ENCODE assay signal across 9 cellular contexts in genomic region chr6:25277857-25278256, GRCh38. TPM values are rescaled to one million over a fixed set of nuclear protein-coding genes. Genes with fewer than 3 reads are reported as not detected.
A peak's percentile ranks its signal among the peaks of the same experiment; 100 is the strongest.
DNase-seq lines count a peak whose midpoint lies in the region; ATAC-seq, FAIRE-seq and TF ChIP-seq lines count a peak whose summit lies in the region.
"Had no signal": no experiment of that assay in that cellular context is flagged by ENCODE, and none has a peak within 500 bp of the region (broad histone marks: within the 10 kb centered on the region; RNA-seq: fewer than 3 reads in every experiment).

No MANE protein-coding gene starts in this region.

- H3K27me3 ChIP-seq in iPS-20b (ENCODE audit: insufficient read depth, low read length) (no peaks in the 10 kb centered on the region; the same call in 1 of the 2 replicates), tibial artery (no peaks in the 10 kb centered on the region)
- H3K27me3 ChIP-seq: ovary had no signal

- H3K4me1 Mint-ChIP-seq in activated naive CD4-positive, alpha-beta T cell treated with anti-CD3 and anti-CD28 coated beads, Interleukin-2, amount 10 ng/mL, durations not matched to agents 7 days and 5 days, result peaks cover 24% of the 10 kb centered on the region
- H3K4me1 Mint-ChIP-seq in activated T-helper 17 cell treated with anti-CD3 and anti-CD28 coated beads, Interleukin-2, amount 50 U/mL, for 72 hours, result peaks cover 15% of the 10 kb centered on the region

- H3K4me3 ChIP-seq in iPS-20b (ENCODE audit: low read length) (peak overlapping the region; percentile 87), tibial artery (peak overlapping the region; percentile 72 to 91)

- H3K27ac Mint-ChIP-seq in activated naive CD4-positive, alpha-beta T cell treated with anti-CD3 and anti-CD28 coated beads, Interleukin-2, amount 10 ng/mL, durations not matched to agents 7 days and 5 days, result no peak overlapping the region
- H3K27ac Mint-ChIP-seq in activated T-helper 17 cell treated with anti-CD3 and anti-CD28 coated beads, Interleukin-2, amount 50 U/mL, for 72 hours, result peak overlapping the region; percentile 67

- H3K27me3 Mint-ChIP-seq in activated naive CD4-positive, alpha-beta T cell treated with anti-CD3 and anti-CD28 coated beads, Interleukin-2, amount 10 ng/mL, durations not matched to agents 7 days and 5 days, result peaks cover 30% of the 10 kb centered on the region
- H3K27me3 Mint-ChIP-seq in activated T-helper 17 cell treated with anti-CD3 and anti-CD28 coated beads, Interleukin-2, amount 50 U/mL, for 72 hours, result peaks cover 22% of the 10 kb centered on the region

- no peaks in the 10 kb centered on the region for H3K9me3 ChIP-seq in iPS-20b (ENCODE audit: insufficient read depth, low read depth, low read length)
- H3K9me3 ChIP-seq in tibial artery, result no peaks in the 10 kb centered on the region
- H3K9me3 ChIP-seq: ovary had no signal

- no peaks in the 10 kb centered on the region for H3K9me3 Mint-ChIP-seq in activated naive CD4-positive, alpha-beta T cell treated with anti-CD3 and anti-CD28 coated beads, Interleukin-2, amount 10 ng/mL, durations not matched to agents 7 days and 5 days
- no peaks in the 10 kb centered on the region for H3K9me3 Mint-ChIP-seq in activated T-helper 17 cell treated with anti-CD3 and anti-CD28 coated beads, Interleukin-2, amount 50 U/mL, for 72 hours

- H3K36me3 Mint-ChIP-seq in activated naive CD4-positive, alpha-beta T cell treated with anti-CD3 and anti-CD28 coated beads, Interleukin-2, amount 10 ng/mL, durations not matched to agents 7 days and 5 days, result no peaks in the 10 kb centered on the region
- H3K36me3 Mint-ChIP-seq in activated T-helper 17 cell treated with anti-CD3 and anti-CD28 coated beads, Interleukin-2, amount 50 U/mL, for 72 hours (ENCODE audit: low read depth), result no peaks in the 10 kb centered on the region

- H3K9ac ChIP-seq in iPS-20b (ENCODE audit: low read depth, low read length), result peak overlapping the region; percentile 78; the same call in 1 of the 2 replicates

- H3K36me3 ChIP-seq in iPS-20b (ENCODE audit: insufficient read depth, low read depth, low read length) (no peaks in the 10 kb centered on the region), tibial artery (no peaks in the 10 kb centered on the region)
- H3K36me3 ChIP-seq: ovary had no signal

- CTCF ChIA-PET in activated naive CD4-positive, alpha-beta T cell treated with anti-CD3 and anti-CD28 coated beads, Interleukin-2, amount 10 ng/mL, durations not matched to agents 7 days and 5 days (lab: Charles Lee), result interaction anchor here (0.6 to 5.3 kb wide), 17 partner anchors 10 to 324 kb away, joined by 3 to 87 read pairs (median 6); no protein-coding TSS in a partner anchor

- H3K27ac ChIP-seq in iPS-20b (ENCODE audit: low read length) (no peak overlapping the region), tibial artery (peak overlapping the region; percentile 82 to 89)

- intact Hi-C loops in tibial artery (cut with DNase I; ENCODE audit: low total_unique reads), result loop anchor here (2.0 kb wide), 1 partner anchor 211 kb away; no protein-coding TSS in a partner anchor

- DNase-seq in activated naive CD4-positive, alpha-beta T cell treated with anti-CD3 and anti-CD28 coated beads, Interleukin-2, amount 10 ng/mL, durations not matched to agents 7 days and 5 days, result no peak
- DNase-seq in activated naive CD4-positive, alpha-beta T cell (lab: John Stamatoyannopoulos, UW), result no peak
- no peak for DNase-seq in tibial artery
- DNase-seq in frontal cortex (ENCODE audit: low spot score in 2 of 2), result no peak
- no peak for DNase-seq in activated gamma-delta T cell treated with Interleukin-2 at 50 U/mL for 16 hours
- DNase-seq: ovary had no signal

- H3K4me3 Mint-ChIP-seq in activated naive CD4-positive, alpha-beta T cell treated with anti-CD3 and anti-CD28 coated beads, Interleukin-2, amount 10 ng/mL, durations not matched to agents 7 days and 5 days, result peak overlapping the region; percentile 62
- peak overlapping the region; percentile 84 for H3K4me3 Mint-ChIP-seq in activated T-helper 17 cell treated with anti-CD3 and anti-CD28 coated beads, Interleukin-2, amount 50 U/mL, for 72 hours

- ATAC-seq in activated T-helper 17 cell treated with anti-CD3 and anti-CD28 coated beads, Interleukin-2, amount 50 U/mL, for 72 hours (replicated peaks), result no peak
- ATAC-seq in GM19455 (IDR thresholded peaks at IDR 0.05; ENCODE audit: unreplicated experiment), result no peak

- H3K4me1 ChIP-seq in iPS-20b (ENCODE audit: insufficient read depth, low read length) (peaks cover 16% of the 10 kb centered on the region; the same call in 1 of the 2 replicates), tibial artery (peaks cover 0 to 39% (median 13%) of the 10 kb centered on the region in 4 donors)

- FAIRE-seq in frontal cortex (lab: Jason Lieb, UNC), result no peak

- no peak for TF ChIP-seq CTCF in tibial artery (IDR thresholded peaks at IDR 0.05)

RNA-seq across cellular contexts. Expression of gene CARMIL1, which starts 1.3 kb away (rescaled TPM):
- 1 to 10 TPM; 3.8 to 7.6 TPM for total RNA-seq in activated T-helper 17 cell treated with anti-CD3 and anti-CD28 coated beads, Interleukin-2, amount 50 U/mL, for 72 hours
- 32.6 TPM for total RNA-seq in frontal cortex
